Comparison of ENCODE assay signal across 4 cellular contexts in genomic region chr10:73711683-73712082, GRCh38. TPM values are rescaled to one million over a fixed set of nuclear protein-coding genes. Genes with fewer than 3 reads are reported as not detected.
"Had no signal": no experiment of that assay in that cellular context is flagged by ENCODE, and none has a peak within 500 bp of the region (broad histone marks: within the 10 kb centered on the region; RNA-seq: fewer than 3 reads in every experiment).

No MANE protein-coding gene starts in this region.

RNA-seq across cellular contexts. Expression of gene AGAP5, which starts 13.8 kb away (rescaled TPM):
- total RNA-seq: RPMI7951 had no signal

RNA-seq across cellular contexts. Expression of gene SYNPO2L, which starts 55.9 kb away (rescaled TPM):
- total RNA-seq: HepG2, NCI-H460, Peyer's patch, RPMI7951 had no signal
